39 cellular contexts compared by ENCODE assay signal in genomic region chr20:37611346-37611745, GRCh38.
"Had no signal": no experiment of that assay in that cellular context is flagged by ENCODE, and none has a peak within 500 bp of the region (broad histone marks: within the 10 kb centered on the region; RNA-seq: fewer than 3 reads in every experiment).

No MANE protein-coding gene starts in this region.

- H3K27me3 Mint-ChIP-seq: activated naive CD4-positive, alpha-beta T cell treated with anti-CD3 and anti-CD28 coated beads, Interleukin-2, amount 10 ng/mL, durations not matched to agents 7 days and 5 days had no signal

- H3K36me3 Mint-ChIP-seq: activated naive CD4-positive, alpha-beta T cell treated with anti-CD3 and anti-CD28 coated beads, Interleukin-2, amount 10 ng/mL, durations not matched to agents 7 days and 5 days; activated naive CD4-positive, alpha-beta T cell treated with anti-CD3 and anti-CD28 coated beads, Interleukin-2, amount 50 U/mL, for 24 hours; activated naive CD4-positive, alpha-beta T cell treated with anti-CD3 and anti-CD28 coated beads, Interleukin-2, amount 50 U/mL, for 72 hours; activated naive CD8-positive, alpha-beta T cell; activated naive CD8-positive, alpha-beta T cell treated with anti-CD3 and anti-CD28 coated beads for 36 hours; activated naive CD8-positive, alpha-beta T cell treated with anti-CD3 and anti-CD28 coated beads, Interleukin-2, amount 10 ng/mL, durations not matched to agents 7 days and 5 days; brain had no signal

- H3K4me3 ChIP-seq: adrenal gland, ascending aorta, body of pancreas, breast epithelium, cardiac muscle cell had no signal

- H3K27me3 ChIP-seq: adrenal gland, ascending aorta, body of pancreas, brain microvascular endothelial cell, breast epithelium, cardiac muscle cell had no signal

- H3K27ac ChIP-seq: adrenal gland, ascending aorta, body of pancreas, brain microvascular endothelial cell, breast epithelium, cardiac muscle cell had no signal

- H3K4me1 Mint-ChIP-seq: activated naive CD4-positive, alpha-beta T cell treated with anti-CD3 and anti-CD28 coated beads, Interleukin-2, amount 10 ng/mL, durations not matched to agents 7 days and 5 days; activated naive CD8-positive, alpha-beta T cell treated with anti-CD3 and anti-CD28 coated beads for 36 hours; activated naive CD8-positive, alpha-beta T cell treated with anti-CD3 and anti-CD28 coated beads, Interleukin-2, amount 10 ng/mL, durations not matched to agents 7 days and 5 days; activated naive CD8-positive, alpha-beta T cell treated with anti-CD3 and anti-CD28 coated beads, Interleukin-2, amount 50 U/mL, for 24 hours; activated T-helper 17 cell treated with anti-CD3 and anti-CD28 coated beads, Interleukin-2, amount 50 U/mL, for 72 hours; central memory CD8-positive, alpha-beta T cell had no signal

- H3K4me3 Mint-ChIP-seq: activated naive CD4-positive, alpha-beta T cell treated with anti-CD3 and anti-CD28 coated beads for 36 hours; activated naive CD4-positive, alpha-beta T cell treated with anti-CD3 and anti-CD28 coated beads, Interleukin-2, amount 10 ng/mL, durations not matched to agents 7 days and 5 days; activated naive CD4-positive, alpha-beta T cell treated with anti-CD3 and anti-CD28 coated beads, Interleukin-2, amount 50 U/mL, for 24 hours; activated naive CD8-positive, alpha-beta T cell; activated naive CD8-positive, alpha-beta T cell treated with anti-CD3 and anti-CD28 coated beads for 36 hours; activated naive CD8-positive, alpha-beta T cell treated with anti-CD3 and anti-CD28 coated beads, Interleukin-2, amount 10 ng/mL, durations not matched to agents 7 days and 5 days; activated naive CD8-positive, alpha-beta T cell treated with anti-CD3 and anti-CD28 coated beads, Interleukin-2, amount 50 U/mL, for 24 hours; activated T-cell treated with anti-CD3 and anti-CD28 coated beads, Interleukin-2, amount 50 U/mL, for 24 hours; activated T-cell treated with anti-CD3 and anti-CD28 coated beads, Interleukin-2, amount 50 U/mL, for 4 hours; activated T-cell treated with anti-CD3 and anti-CD28 coated beads, Interleukin-2, amount 50 U/mL, for 72 hours; activated T-helper 1 cell treated with anti-CD3 and anti-CD28 coated beads, Interleukin-12 subunit alpha, Interleukin-12 subunit beta, Interleukin-2, Interleukin-4 antibody, amounts not matched to agents 30 ng/mL and 10 ng/mL and 1 ng/mL, durations not matched to agents 14 hours and 24 hours and 36 hours; activated T-helper 17 cell treated with anti-CD3 and anti-CD28 coated beads, Interleukin-2, amount 50 U/mL, for 72 hours; brain; central memory CD8-positive, alpha-beta T cell had no signal

- H3K36me3 ChIP-seq: adrenal gland, ascending aorta, brain microvascular endothelial cell, breast epithelium, cardiac muscle cell had no signal

- H3K27ac Mint-ChIP-seq: activated naive CD4-positive, alpha-beta T cell treated with anti-CD3 and anti-CD28 coated beads for 36 hours; activated naive CD4-positive, alpha-beta T cell treated with anti-CD3 and anti-CD28 coated beads, Interleukin-2, amount 10 ng/mL, durations not matched to agents 7 days and 5 days; activated naive CD4-positive, alpha-beta T cell treated with anti-CD3 and anti-CD28 coated beads, Interleukin-2, amount 50 U/mL, for 24 hours; activated naive CD4-positive, alpha-beta T cell treated with anti-CD3 and anti-CD28 coated beads, Interleukin-2, amount 50 U/mL, for 72 hours; activated naive CD8-positive, alpha-beta T cell; activated naive CD8-positive, alpha-beta T cell treated with anti-CD3 and anti-CD28 coated beads for 36 hours; activated naive CD8-positive, alpha-beta T cell treated with anti-CD3 and anti-CD28 coated beads, Interleukin-2, amount 10 ng/mL, durations not matched to agents 7 days and 5 days; activated naive CD8-positive, alpha-beta T cell treated with anti-CD3 and anti-CD28 coated beads, Interleukin-2, amount 50 U/mL, for 24 hours; activated T-cell treated with anti-CD3 and anti-CD28 coated beads, Interleukin-2, amount 50 U/mL, for 24 hours; activated T-cell treated with anti-CD3 and anti-CD28 coated beads, Interleukin-2, amount 50 U/mL, for 72 hours; activated T-helper 1 cell treated with anti-CD3 and anti-CD28 coated beads, Interleukin-12 subunit alpha, Interleukin-12 subunit beta, Interleukin-2, Interleukin-4 antibody, amounts not matched to agents 30 ng/mL and 10 ng/mL and 1 ng/mL, durations not matched to agents 14 hours and 24 hours and 36 hours; activated T-helper 17 cell treated with anti-CD3 and anti-CD28 coated beads, Interleukin-2, amount 50 U/mL, for 72 hours; activated T-helper 2 cell treated with anti-CD3 and anti-CD28 coated beads, Interferon-gamma antibody, Interleukin-2, Interleukin-4, amounts not matched to agents 10 μg/mL and 5 μg/mL and 100 μg/mL, durations not matched to agents 14 hours and 24 hours and 36 hours; brain had no signal

- H3K9me3 ChIP-seq: adrenal gland, ascending aorta, body of pancreas had no signal

- H3K4me1 ChIP-seq: adrenal gland, ascending aorta, body of pancreas, breast epithelium had no signal

- FAIRE-seq: astrocyte, bronchial epithelial cell had no signal

- H3K9me3 Mint-ChIP-seq: activated naive CD4-positive, alpha-beta T cell treated with anti-CD3 and anti-CD28 coated beads for 36 hours; activated naive CD4-positive, alpha-beta T cell treated with anti-CD3 and anti-CD28 coated beads, Interleukin-2, amount 10 ng/mL, durations not matched to agents 7 days and 5 days; activated naive CD4-positive, alpha-beta T cell treated with anti-CD3 and anti-CD28 coated beads, Interleukin-2, amount 50 U/mL, for 24 hours; activated naive CD4-positive, alpha-beta T cell treated with anti-CD3 and anti-CD28 coated beads, Interleukin-2, amount 50 U/mL, for 72 hours; activated naive CD8-positive, alpha-beta T cell treated with anti-CD3 and anti-CD28 coated beads for 36 hours; activated naive CD8-positive, alpha-beta T cell treated with anti-CD3 and anti-CD28 coated beads, Interleukin-2, amount 10 ng/mL, durations not matched to agents 7 days and 5 days; activated naive CD8-positive, alpha-beta T cell treated with anti-CD3 and anti-CD28 coated beads, Interleukin-2, amount 50 U/mL, for 24 hours; activated T-cell treated with anti-CD3 and anti-CD28 coated beads, Interleukin-2, amount 50 U/mL, for 24 hours; activated T-cell treated with anti-CD3 and anti-CD28 coated beads, Interleukin-2, amount 50 U/mL, for 4 hours; activated T-cell treated with anti-CD3 and anti-CD28 coated beads, Interleukin-2, amount 50 U/mL, for 72 hours; activated T-helper 1 cell treated with anti-CD3 and anti-CD28 coated beads, Interleukin-12 subunit alpha, Interleukin-12 subunit beta, Interleukin-2, Interleukin-4 antibody, amounts not matched to agents 30 ng/mL and 10 ng/mL and 1 ng/mL, durations not matched to agents 14 hours and 24 hours and 36 hours; activated T-helper 17 cell treated with anti-CD3 and anti-CD28 coated beads, Interleukin-2, amount 50 U/mL, for 72 hours; activated T-helper 2 cell treated with anti-CD3 and anti-CD28 coated beads, Interferon-gamma antibody, Interleukin-2, Interleukin-4, amounts not matched to agents 10 μg/mL and 5 μg/mL and 100 μg/mL, durations not matched to agents 14 hours and 24 hours and 36 hours; central memory CD8-positive, alpha-beta T cell had no signal

- ATAC-seq: activated naive CD4-positive, alpha-beta T cell treated with anti-CD3 and anti-CD28 coated beads, Interleukin-2, amount 50 U/mL, for 72 hours; activated naive CD8-positive, alpha-beta T cell treated with anti-CD3 and anti-CD28 coated beads, Interleukin-2, amount 50 U/mL, for 24 hours; activated T-cell treated with anti-CD3 and anti-CD28 coated beads, Interleukin-2, amount 50 U/mL, for 4 hours; activated T-cell treated with anti-CD3 and anti-CD28 coated beads, Interleukin-2, amount 50 U/mL, for 72 hours; activated T-helper 17 cell treated with anti-CD3 and anti-CD28 coated beads, Interleukin-2, amount 50 U/mL, for 72 hours; body of pancreas had no signal

- DNase-seq: activated effector memory CD4-positive, alpha-beta T cell treated with anti-CD3 and anti-CD28 coated beads, Interleukin-2, amount 50 U/mL, for 16 hours; activated effector memory CD4-positive, alpha-beta T cell treated with Interleukin-2 at 50 U/mL for 16 hours; activated gamma-delta T cell; activated gamma-delta T cell treated with Interleukin-2 at 50 U/mL for 16 hours; activated naive CD4-positive, alpha-beta T cell; activated naive CD4-positive, alpha-beta T cell treated with anti-CD3 and anti-CD28 coated beads for 36 hours; activated naive CD4-positive, alpha-beta T cell treated with anti-CD3 and anti-CD28 coated beads, Interleukin-2, amount 10 ng/mL, durations not matched to agents 7 days and 5 days; activated naive CD4-positive, alpha-beta T cell treated with anti-CD3 and anti-CD28 coated beads, Interleukin-2, amount 50 U/mL, for 16 hours; activated naive CD4-positive, alpha-beta T cell treated with Interleukin-2 at 50 U/mL for 16 hours; activated naive CD8-positive, alpha-beta T cell treated with anti-CD3 and anti-CD28 coated beads for 36 hours; activated naive CD8-positive, alpha-beta T cell treated with anti-CD3 and anti-CD28 coated beads, Interleukin-2, amount 10 ng/mL, durations not matched to agents 7 days and 5 days; activated naive CD8-positive, alpha-beta T cell treated with anti-CD3 and anti-CD28 coated beads, Interleukin-2, amount 50 U/mL, for 24 hours; activated T-cell treated with anti-CD3 and anti-CD28 coated beads, Interleukin-2, amount 50 U/mL, for 24 hours; activated T-cell treated with anti-CD3 and anti-CD28 coated beads, Interleukin-2, amount 50 U/mL, for 4 hours; activated T-cell treated with anti-CD3 and anti-CD28 coated beads, Interleukin-2, amount 50 U/mL, for 48 hours; activated T-cell treated with anti-CD3 and anti-CD28 coated beads, Interleukin-2, amount 50 U/mL, for 72 hours; adrenal gland; amniotic stem cell; amygdala; anterior cingulate cortex; aorta; body of pancreas; brain microvascular endothelial cell; caudate nucleus; central memory CD4-positive, alpha-beta T cell; cerebellar nuclear complex had no signal
